Comparison of ENCODE assay signal across 8 cellular contexts in the genomic region with DNA sequence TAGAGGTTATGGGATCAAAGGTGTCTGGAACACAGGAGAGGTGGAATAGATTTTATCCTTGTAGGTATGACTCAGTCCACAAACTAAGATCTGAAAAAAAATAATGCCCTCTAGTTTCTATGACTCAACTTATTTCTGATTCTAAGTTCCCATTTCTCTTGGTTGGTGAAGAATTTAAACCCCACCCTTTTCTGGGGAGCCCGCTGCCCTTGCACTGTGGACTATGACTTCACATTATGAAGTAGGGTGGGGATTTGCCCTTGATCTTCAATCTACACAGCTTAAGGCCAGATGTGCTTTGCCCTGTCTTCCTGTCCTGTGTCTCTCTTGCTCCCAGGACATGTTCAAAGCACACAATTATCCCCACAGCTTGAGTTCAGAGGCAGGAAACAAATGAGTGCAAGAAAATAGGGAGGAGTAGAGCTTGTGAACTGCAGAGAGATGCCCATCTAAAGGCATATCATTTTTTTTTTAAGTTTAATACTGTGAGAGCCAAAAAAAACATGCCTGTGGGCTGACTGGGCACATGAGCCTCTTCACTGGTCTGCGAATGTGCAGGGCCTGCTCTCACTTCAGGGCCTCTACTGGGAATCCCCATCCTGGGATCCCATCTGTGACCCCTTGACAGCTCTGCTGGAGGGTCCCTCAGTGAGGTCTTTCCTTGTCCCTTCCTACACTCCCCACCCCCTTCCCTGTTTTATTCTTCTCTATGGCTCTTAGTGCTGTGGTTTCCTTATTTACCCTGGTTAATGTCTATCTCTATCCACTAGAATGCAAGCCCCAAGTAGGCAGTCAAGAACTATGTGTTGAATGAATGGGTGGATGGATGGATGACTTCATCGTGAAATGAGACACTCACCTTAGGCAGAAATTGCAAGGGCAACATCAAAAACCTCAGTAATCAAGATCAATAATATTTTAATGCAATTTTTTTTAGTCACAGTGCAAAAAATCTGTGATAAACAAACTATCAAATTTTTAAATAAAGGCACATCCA.
A peak's percentile ranks its signal among the peaks of the same experiment; 100 is the strongest.
DNase-seq lines count a peak whose midpoint lies in the region; ATAC-seq, FAIRE-seq and TF ChIP-seq lines count a peak whose summit lies in the region.

No MANE protein-coding gene starts in this region.

- peak overlapping the region; percentile 52 for H3K27ac Mint-ChIP-seq in CD4-positive, alpha-beta T cell
- peak overlapping the region; percentile 70 for H3K27ac Mint-ChIP-seq in astrocyte (ENCODE audit: unreplicated experiment)

- no peak for TF ChIP-seq CTCF in CD4-positive, alpha-beta T cell (IDR thresholded peaks at IDR 0.05)
- TF ChIP-seq CTCF in astrocyte (IDR thresholded peaks at IDR 0.05; ENCODE audit: insufficient read depth, low read depth, low read length) (no peak), neutrophil (IDR thresholded peaks at IDR 0.05) (no peak)

- peak overlapping the region; percentile 64 for H3K9ac ChIP-seq in astrocyte (ENCODE audit: low read length)

- H3K27me3 ChIP-seq in CD4-positive, alpha-beta T cell (ENCODE audit: control insufficient read depth, insufficient read depth, low read length) = no peaks in the 10 kb centered on the region
- no peaks in the 10 kb centered on the region for H3K27me3 ChIP-seq in astrocyte (ENCODE audit: insufficient read depth, low read length)
- H3K27me3 ChIP-seq in neutrophil = no peaks in the 10 kb centered on the region

- peaks cover 26% of the 10 kb centered on the region for H3K4me1 ChIP-seq in astrocyte (ENCODE audit: insufficient read depth, low read length)
- H3K4me1 ChIP-seq in neutrophil (ENCODE audit: control insufficient read depth in 1 of 2, insufficient read depth in 1 of 2, low read depth in 1 of 2, low read length in 1 of 2) = peaks cover 100% of the 10 kb centered on the region in 2 experiments

- H3K9me3 ChIP-seq in CD4-positive, alpha-beta T cell (ENCODE audit: control insufficient read depth, low read length) = no peaks in the 10 kb centered on the region
- no peaks in the 10 kb centered on the region for H3K9me3 ChIP-seq in astrocyte (ENCODE audit: insufficient read depth, low read depth, low read length)
- H3K9me3 ChIP-seq in neutrophil = no peaks in the 10 kb centered on the region

- DNase-seq in CD4-positive, alpha-beta T cell = no peak
- DNase-seq in NCI-H2227 (lab: John Stamatoyannopoulos, UW; ENCODE audit: unreplicated experiment) (peak; percentile 21), astrocyte (ENCODE audit: low read depth) (peak; percentile 89), HTR-8/SVneo (ENCODE audit: insufficient read length, low spot score) (no peak), GDM1 (lab: John Stamatoyannopoulos, UW) (no peak), 8988T (no peak)

- no peak overlapping the region for H3K4me3 Mint-ChIP-seq in CD4-positive, alpha-beta T cell
- no peak overlapping the region for H3K4me3 Mint-ChIP-seq in astrocyte (ENCODE audit: unreplicated experiment)

- H3K36me3 Mint-ChIP-seq in CD4-positive, alpha-beta T cell (ENCODE audit: low read depth) = no peaks in the 10 kb centered on the region
- peaks cover 10% of the 10 kb centered on the region for H3K36me3 Mint-ChIP-seq in astrocyte (ENCODE audit: low read depth, unreplicated experiment)

- H3K79me2 ChIP-seq in astrocyte (ENCODE audit: insufficient read depth, low read length) = no peaks in the 10 kb centered on the region

- POLR2A ChIA-PET in CD4-positive, alpha-beta T cell (lab: Charles Lee) = interaction anchor here (0.7 kb wide), 1 partner anchor 10 kb away, joined by 3 read pairs; no protein-coding TSS in a partner anchor

- no peak overlapping the region for H3K27ac ChIP-seq in CD4-positive, alpha-beta T cell (ENCODE audit: low read depth, low read length)
- peak overlapping the region; percentile 91 for H3K27ac ChIP-seq in astrocyte (ENCODE audit: low read depth, low read length)
- H3K27ac ChIP-seq in neutrophil = peak overlapping the region; percentile 98

- H3K9me3 Mint-ChIP-seq in CD4-positive, alpha-beta T cell = no peaks in the 10 kb centered on the region
- H3K9me3 Mint-ChIP-seq in astrocyte (ENCODE audit: unreplicated experiment) = peaks cover 5% of the 10 kb centered on the region

- H3K4me3 ChIP-seq in astrocyte (ENCODE audit: insufficient read depth, low read depth, low read length) (peak overlapping the region; percentile 26), neutrophil (ENCODE audit: low read depth in 1 of 2, low read length in 1 of 2) (peak overlapping the region; percentile 8 to 18)

- H3K27me3 Mint-ChIP-seq in CD4-positive, alpha-beta T cell = no peaks in the 10 kb centered on the region
- no peaks in the 10 kb centered on the region for H3K27me3 Mint-ChIP-seq in astrocyte (ENCODE audit: low read depth, unreplicated experiment)

- ATAC-seq in CD4-positive, alpha-beta T cell (ENCODE audit: poor library complexity) = no peak
- ATAC-seq in GM21786 (IDR thresholded peaks at IDR 0.05; ENCODE audit: unreplicated experiment) = peak; percentile 56

- CTCF ChIA-PET in CD4-positive, alpha-beta T cell (lab: Charles Lee) = interaction anchor here (1.1 kb wide), 1 partner anchor 24 kb away, joined by 3 read pairs; no protein-coding TSS in a partner anchor

- no peaks in the 10 kb centered on the region for H3K36me3 ChIP-seq in astrocyte (ENCODE audit: insufficient read depth, low read length)
- no peaks in the 10 kb centered on the region for H3K36me3 ChIP-seq in neutrophil

- H3K4me2 ChIP-seq in astrocyte (ENCODE audit: low read length) = peak overlapping the region; percentile 76

- H2AFZ ChIP-seq in astrocyte (ENCODE audit: low read depth, low read length) = peak overlapping the region; percentile 48

- no peaks in the 10 kb centered on the region for H4K20me1 ChIP-seq in astrocyte (ENCODE audit: insufficient read depth, low read length)

- FAIRE-seq in astrocyte (lab: Jason Lieb, UNC) (no peak), HTR-8/SVneo (lab: Jason Lieb, UNC) (no peak)

- peaks cover 60% of the 10 kb centered on the region for H3K4me1 Mint-ChIP-seq in CD4-positive, alpha-beta T cell (ENCODE audit: low read depth)
- H3K4me1 Mint-ChIP-seq in astrocyte (ENCODE audit: low read depth, unreplicated experiment) = peaks cover 26% of the 10 kb centered on the region

- intact Hi-C loops in CD4-positive, alpha-beta T cell (cut with DNase I, micrococcal nuclease) = loop anchor here in 1 of 2 experiments (5.0 kb wide), 1 partner anchor 63 kb away; a partner anchor contains a TSS

Comparison
In these comparisons a context has a peak if more than half of its experiments do, and no peak if none do; other contexts are left out.
1. DNase-seq: peak in NCI-H2227 (single experiment) and astrocyte (single experiment); none in CD4-positive, alpha-beta T cell (0 of 10), HTR-8/SVneo (single experiment), GDM1 (single experiment) and 8988T (single experiment).